25 cellular contexts compared by ENCODE assay signal in genomic region chr5:77550416-77550815, GRCh38.
"Had no signal": no experiment of that assay in that cellular context is flagged by ENCODE, and none has a peak within 500 bp of the region (broad histone marks: within the 10 kb centered on the region; RNA-seq: fewer than 3 reads in every experiment).

No MANE protein-coding gene starts in this region.

- H3K9me3 ChIP-seq: pancreas, prostate gland, thyroid gland, upper lobe of left lung had no signal

- H3K27ac ChIP-seq: epithelial cell of prostate, esophagus squamous epithelium, heart right ventricle, pancreas, prostate gland, stomach, thyroid gland, upper lobe of left lung had no signal

- H3K4me1 ChIP-seq: esophagus squamous epithelium, heart right ventricle, pancreas, prostate gland, stomach, thyroid gland, upper lobe of left lung had no signal

- H3K4me3 ChIP-seq: esophagus squamous epithelium, heart right ventricle, pancreas, prostate gland, stomach, thyroid gland, upper lobe of left lung had no signal

- H3K36me3 ChIP-seq: esophagus squamous epithelium, heart right ventricle, pancreas, prostate gland, stomach, thyroid gland, upper lobe of left lung had no signal

- H3K27me3 ChIP-seq: esophagus squamous epithelium, heart right ventricle, pancreas, stomach, thyroid gland, upper lobe of left lung had no signal

- DNase-seq: activated CD4-positive, alpha-beta memory T cell treated with anti-CD3 and anti-CD28 coated beads, Interleukin-2, amount 10 ng/mL, durations not matched to agents 7 days and 5 days; activated CD4-positive, alpha-beta T cell treated with anti-CD3 and anti-CD28 coated beads, Interleukin-2, amount 10 ng/mL, durations not matched to agents 24 days and 14 days; activated CD4-positive, CD25-positive, alpha-beta regulatory T cell treated with anti-CD3 and anti-CD28 coated beads, Interleukin-2, amount 50 U/mL, for 72 hours; activated T-cell treated with anti-CD3 and anti-CD28 coated beads, Interleukin-2, amount 50 U/mL, for 4 hours; aorta; central memory CD4-positive, alpha-beta T cell; effector CD4-positive, alpha-beta T cell; esophagus squamous epithelium; foreskin melanocyte; heart right ventricle; midbrain; naive thymus-derived CD4-positive, alpha-beta T cell; nucleus accumbens; pancreas; retina; small intestine; stimulated activated CD4-positive, alpha-beta T cell treated with anti-CD3 and anti-CD28 coated beads, Interleukin-4, amount 100 ng/mL, for 24 hours; stimulated activated CD8-positive, alpha-beta memory T cell treated with anti-CD3 and anti-CD28 coated beads, Interleukin-4, amount 100 ng/mL, for 48 hours; stomach; SW 1271; T-helper 17 cell; thyroid gland; upper lobe of left lung had no signal
